Comparison of ENCODE assay signal across 9 cellular contexts in genomic region chr12:124684496-124684895, GRCh38.
DNase-seq lines count a peak whose midpoint lies in the region; ATAC-seq and TF ChIP-seq lines count a peak whose summit lies in the region.
"Had no signal": no experiment of that assay in that cellular context is flagged by ENCODE, and none has a peak within 500 bp of the region (broad histone marks: within the 10 kb centered on the region; RNA-seq: fewer than 3 reads in every experiment).

No MANE protein-coding gene starts in this region.

- no TSS peak for BruUV-seq in mammary epithelial cell (replicated peaks; lab: Mats Ljungman, UMichigan)

- no peak for TF ChIP-seq EP300 in transverse colon (IDR thresholded peaks at IDR 0.05; ENCODE audit: low read depth)

- H2AFZ ChIP-seq in mammary epithelial cell (ENCODE audit: low read depth, low read length): peak overlapping the region; percentile 66

- TF ChIP-seq CTCF in mammary epithelial cell (conservative IDR thresholded peaks at IDR 0.05 in 1 of 2, IDR thresholded peaks at IDR 0.05 in 1 of 2; ENCODE audit: extremely low read depth in 1 of 2, insufficient read depth in 1 of 2, low read depth in 1 of 2, low read length in 2 of 2) (no peak), transverse colon (IDR thresholded peaks at IDR 0.05) (no peak)

- H3K36me3 ChIP-seq in NT2/D1 (ENCODE audit: insufficient read depth, insufficient read length, low read length): no peaks in the 10 kb centered on the region
- H3K36me3 ChIP-seq in mammary epithelial cell (ENCODE audit: insufficient read depth, low read length): no peaks in the 10 kb centered on the region
- H3K36me3 ChIP-seq in transverse colon: no peaks in the 10 kb centered on the region

- H3K4me2 ChIP-seq in mammary epithelial cell (ENCODE audit: insufficient read depth, low read depth, low read length): peak overlapping the region; percentile 79

- no peaks in the 10 kb centered on the region for H3K27me3 ChIP-seq in NT2/D1 (ENCODE audit: insufficient read depth, insufficient read length)
- H3K27me3 ChIP-seq in mammary epithelial cell (ENCODE audit: insufficient read depth, low read length): no peaks in the 10 kb centered on the region
- H3K27me3 ChIP-seq in transverse colon: no peaks in the 10 kb centered on the region

- H3K79me2 ChIP-seq in mammary epithelial cell (ENCODE audit: insufficient read depth, low read length): no peaks in the 10 kb centered on the region

- H3K27ac ChIP-seq in mammary epithelial cell (ENCODE audit: insufficient read depth, low read depth, low read length) (peak overlapping the region; percentile 45), transverse colon (peak overlapping the region; percentile 75 to 86 (median 80))

- ATAC-seq in GM19397 (IDR thresholded peaks at IDR 0.05; ENCODE audit: unreplicated experiment) (no peak), GM18520 (IDR thresholded peaks at IDR 0.05; ENCODE audit: unreplicated experiment) (no peak), HG03175 (IDR thresholded peaks at IDR 0.05; ENCODE audit: unreplicated experiment) (no peak)

- 52% methylated on average over 5 of the region's 7 CpGs for WGBS in mammary epithelial cell (ENCODE audit: low coverage, missing lambda C conversion rate)
- WGBS in transverse colon (ENCODE audit: low coverage in 1 of 2), 2 donors: 42 to 56% methylated on average over 2 to 7 of the region's 7 CpGs

- no peak for TF ChIP-seq POLR2A in transverse colon (IDR thresholded peaks at IDR 0.05)

- no peak for DNase-seq in NT2/D1 (ENCODE audit: low read depth, low spot score)
- no peak for DNase-seq in mammary epithelial cell
- peak; percentile 57 for DNase-seq in midbrain (lab: John Stamatoyannopoulos, UW)
- no peak for DNase-seq in transverse colon
- DNase-seq in DMS 273 (lab: John Stamatoyannopoulos, UW; ENCODE audit: unreplicated experiment): no peak
- DNase-seq: NCI-H1436 treated with DMSO at 0.1 percent for 48 hours had no signal

- peak overlapping the region; percentile 33 for H3K9ac ChIP-seq in NT2/D1 (ENCODE audit: insufficient read length, low read depth)
- H3K9ac ChIP-seq in mammary epithelial cell (ENCODE audit: insufficient read depth, low read length): no peak overlapping the region

- peaks cover 36% of the 10 kb centered on the region for H3K4me1 ChIP-seq in NT2/D1 (ENCODE audit: insufficient read depth, insufficient read length)
- H3K4me1 ChIP-seq in mammary epithelial cell (ENCODE audit: insufficient read depth, low read length): peaks cover 51% of the 10 kb centered on the region
- peaks cover 8 to 61% (median 21%) of the 10 kb centered on the region in 4 donors for H3K4me1 ChIP-seq in transverse colon

- CTCF ChIA-PET in mammary epithelial cell (lab: Charles Lee; ENCODE audit: low non-redundant PET): no interaction called here

- intact Hi-C loops in mammary epithelial cell (cut with micrococcal nuclease): no loop called here
- intact Hi-C loops in transverse colon (cut with DNase I; ENCODE audit: low total_unique reads): no loop called here

- peaks cover 7% of the 10 kb centered on the region; the same call in 1 of the 2 replicates for H3K9me3 ChIP-seq in NT2/D1 (ENCODE audit: insufficient read depth, low read length)
- no peaks in the 10 kb centered on the region for H3K9me3 ChIP-seq in mammary epithelial cell (replicated peaks; ENCODE audit: insufficient read depth, low read length)
- H3K9me3 ChIP-seq in transverse colon: no peaks in the 10 kb centered on the region

- in situ Hi-C loops in mammary epithelial cell (cut with MboI; ENCODE audit: low sequenced_read_pairs in 2 of 2) (loop anchor here in 1 of 2 donors (10.0 kb wide), 1 partner anchor 80 kb away; no protein-coding TSS in a partner anchor), transverse colon (cut with MboI; ENCODE audit: low pct_ligation_motif_present in 1 of 4, low pct_unique_long_range_greater_than_20kb in 1 of 4, low sequenced_read_pairs in 3 of 4) (no loop called here)

- H4K20me1 ChIP-seq in mammary epithelial cell (ENCODE audit: insufficient read depth, low read length): no peaks in the 10 kb centered on the region

- no peak overlapping the region for H3K4me3 ChIP-seq in NT2/D1 (ENCODE audit: insufficient read length, low read depth)
- H3K4me3 ChIP-seq in mammary epithelial cell (replicated peaks in 1 of 3; ENCODE audit: insufficient read depth in 1 of 3, low read depth in 2 of 3, low read length in 3 of 3): peak overlapping the region in 2 of 3 experiments; percentile 14 to 40
- no peak overlapping the region for H3K4me3 ChIP-seq in transverse colon

- dilution Hi-C loops in mammary epithelial cell (cut with HindIII; ENCODE audit: low sequenced_read_pairs): loop anchor here (5.0 to 10.0 kb wide), 4 partner anchors 48 to 172 kb away; no protein-coding TSS in a partner anchor

Comparison
In these comparisons a context has a peak if more than half of its experiments do, and no peak if none do; other contexts are left out.
1. H3K4me3 ChIP-seq: peak in mammary epithelial cell (2 of 3); none in NT2/D1 (single experiment) and transverse colon (0 of 4).